ENCODE assay signal across 8 cellular contexts in genomic region chr7:135147899-135148721, GRCh38. TPM values are rescaled to one million over a fixed set of nuclear protein-coding genes. Genes with fewer than 3 reads are reported as not detected.
DNase-seq lines count a peak whose midpoint lies in the region; ATAC-seq and TF ChIP-seq lines count a peak whose summit lies in the region.

Gene TMEM140 (plus strand): TSS chr7:135148072. CDS start chr7:135164442, 16,370 bp downstream.

- CTCF ChIA-PET in Caco-2 (lab: Charles Lee), result interaction anchor here (0.8 to 1.2 kb wide), 3 partner anchors 16 to 162 kb away, joined by 3 to 5 read pairs (median 4); partner anchors contain the start of gene AGBL3

- peak within 1 kb of the TSS; percentile 86 for H3K27ac Mint-ChIP-seq in Caco-2 (ENCODE audit: unreplicated experiment)
- peak within 1 kb of the TSS; percentile 93 to 96 for H3K27ac Mint-ChIP-seq in effector memory CD8-positive, alpha-beta T cell

- ATAC-seq in GM19468 (IDR thresholded peaks at IDR 0.05; ENCODE audit: extremely low read depth, unreplicated experiment), result peak; percentile 64
- ATAC-seq in HG03571 (IDR thresholded peaks at IDR 0.05; ENCODE audit: unreplicated experiment), result peak; percentile 57
- ATAC-seq in effector memory CD8-positive, alpha-beta T cell (replicated peaks), result peak; percentile 84

- BruUV-seq in Caco-2 (replicated peaks; lab: Mats Ljungman, UMichigan), result TSS peak; percentile 58

- peak; percentile 63 to 74 for DNase-seq in Caco-2
- peak; percentile 48 for DNase-seq in activated CD4-positive, alpha-beta T cell treated with anti-CD3 and anti-CD28 coated beads for 1 hour
- DNase-seq in effector memory CD8-positive, alpha-beta T cell, result peak; percentile 40 to 67 (median 43)
- DNase-seq in SK-N-DZ (ENCODE audit: low spot score), result no peak
- no peak for DNase-seq in DMS 273 treated with DMSO at 0.1 percent for 48 hours (lab: John Stamatoyannopoulos, UW)

- H3K27me3 ChIP-seq in Caco-2 (replicated peaks; ENCODE audit: control insufficient read depth, insufficient read depth, low read length) (no peaks in the 10 kb centered on the region), muscle layer of duodenum (ENCODE audit: low read depth, low read length) (no peaks in the 10 kb centered on the region)

- POLR2A ChIA-PET in Caco-2 (lab: Charles Lee), result interaction anchor here (0.6 to 0.9 kb wide), 2 partner anchors 16 to 162 kb away, joined by 4 read pairs; partner anchors contain the start of gene AGBL3

- H3K27me3 Mint-ChIP-seq in Caco-2 (ENCODE audit: insufficient read depth, unreplicated experiment), result no peaks in the 10 kb centered on the region
- H3K27me3 Mint-ChIP-seq in effector memory CD8-positive, alpha-beta T cell, result no peaks in the 10 kb centered on the region

- peaks cover 21% of the 10 kb centered on the region for H3K4me1 Mint-ChIP-seq in Caco-2 (ENCODE audit: low read depth, unreplicated experiment)
- H3K4me1 Mint-ChIP-seq in effector memory CD8-positive, alpha-beta T cell (ENCODE audit: low read depth in 2 of 2), result peaks cover 45 to 65% of the 10 kb centered on the region in 2 donors

- peaks cover 14% of the 10 kb centered on the region for H3K4me1 ChIP-seq in Caco-2
- H3K4me1 ChIP-seq in muscle layer of duodenum (ENCODE audit: control insufficient read depth in 1 of 2, insufficient read depth in 2 of 2, low read length in 2 of 2), result peaks cover 5 to 7% of the 10 kb centered on the region in 2 donors

- peaks cover 10% of the 10 kb centered on the region for H3K9me3 Mint-ChIP-seq in Caco-2 (ENCODE audit: unreplicated experiment)
- peaks cover 0 to 2% of the 10 kb centered on the region in 2 donors for H3K9me3 Mint-ChIP-seq in effector memory CD8-positive, alpha-beta T cell

- H3K4me3 ChIP-seq in Caco-2 (ENCODE audit: low read depth, low read length) (peak within 1 kb of the TSS; percentile 33), muscle layer of duodenum (ENCODE audit: low read depth in 1 of 2, low read length in 2 of 2) (peak within 1 kb of the TSS; percentile 71 to 94)

- H3K4me3 Mint-ChIP-seq in Caco-2 (ENCODE audit: unreplicated experiment), result peak within 1 kb of the TSS; percentile 79
- H3K4me3 Mint-ChIP-seq in effector memory CD8-positive, alpha-beta T cell, result peak within 1 kb of the TSS; percentile 78 to 84

- H3K36me3 ChIP-seq in Caco-2 (ENCODE audit: control insufficient read depth, insufficient read depth, low read length) (no peaks in the 10 kb centered on the region), muscle layer of duodenum (ENCODE audit: control insufficient read depth in 1 of 2, insufficient read depth in 2 of 2, low read length in 2 of 2) (peaks cover 0 to 10% of the 10 kb centered on the region in 2 donors)

- TF ChIP-seq CTCF in Caco-2 (IDR thresholded peaks at IDR 0.05; ENCODE audit: insufficient read depth in 1 of 2, low read depth in 1 of 2, low read length in 1 of 2, severe bottlenecking in 1 of 2, unreplicated experiment in 1 of 2), result no peak

- intact Hi-C loops in Caco-2 (cut with micrococcal nuclease; ENCODE audit: unreplicated experiment), result loop anchor here (1.0 kb wide), 4 partner anchors 22 to 162 kb away; partner anchors contain the start of genes AGBL3 and CYREN

- H3K36me3 Mint-ChIP-seq in Caco-2 (ENCODE audit: insufficient read depth, unreplicated experiment), result peaks cover 6% of the 10 kb centered on the region
- H3K36me3 Mint-ChIP-seq in effector memory CD8-positive, alpha-beta T cell (ENCODE audit: insufficient read depth), result peaks cover 27% of the 10 kb centered on the region

- peak within 1 kb of the TSS; percentile 100 for H3K27ac ChIP-seq in muscle layer of duodenum (ENCODE audit: low read length)

- H3K9me3 ChIP-seq in Caco-2, result no peaks in the 10 kb centered on the region
- H3K9me3 ChIP-seq in muscle layer of duodenum (ENCODE audit: control insufficient read depth in 1 of 2, low read length in 2 of 2), result no peaks in the 10 kb centered on the region

RNA-seq across cellular contexts. Expression of gene TMEM140, which starts in this region (rescaled TPM):
- total RNA-seq in Caco-2 (2022), result 3.8 and 6.1 TPM in 2 replicates
- polyA plus RNA-seq in SK-N-DZ (2014; cell fraction: cytosol; rRNA removed), result not detected in 2 replicates
- not detected in 2 replicates for polyA plus RNA-seq in SK-N-DZ (2014; cell fraction: nucleus; rRNA removed)

Comparison
In these comparisons a context has a peak if more than half of its experiments do, and no peak if none do; other contexts are left out.
1. DNase-seq: peak in Caco-2 (2 of 2), activated CD4-positive, alpha-beta T cell treated with anti-CD3 and anti-CD28 coated beads for 1 hour (single experiment) and effector memory CD8-positive, alpha-beta T cell (3 of 3); none in SK-N-DZ (single experiment) and DMS 273 treated with DMSO at 0.1 percent for 48 hours (single experiment).
2. Peak in every context shown above with its lines, with median percentiles within 50 percentile points of each other: ATAC-seq.